ENCODE assay signal across 8 cellular contexts in genomic region chr4:84965558-84966381, GRCh38. TPM values are rescaled to one million over a fixed set of nuclear protein-coding genes. Genes with fewer than 3 reads are reported as not detected.
A peak's percentile ranks its signal among the peaks of the same experiment; 100 is the strongest.
DNase-seq lines count a peak whose midpoint lies in the region; ATAC-seq and TF ChIP-seq lines count a peak whose summit lies in the region.

No MANE protein-coding gene starts in this region.

- H2AFZ ChIP-seq in GM23338 = peak overlapping the region; percentile 72; the same call in 1 of the 2 replicates

- no peaks in the 10 kb centered on the region for H3K9me3 ChIP-seq in iPS-15b (ENCODE audit: control insufficient read depth, insufficient read depth, low read length)

- H3K36me3 ChIP-seq in GM23338 (ENCODE audit: insufficient read depth) (no peaks in the 10 kb centered on the region), iPS-15b (ENCODE audit: control insufficient read depth, insufficient read depth, low read length) (no peaks in the 10 kb centered on the region)

- no peaks in the 10 kb centered on the region for H3K9me2 ChIP-seq in GM23338 (ENCODE audit: insufficient read depth)

- no peaks in the 10 kb centered on the region for H3K27me3 ChIP-seq in GM23338 (ENCODE audit: insufficient read depth)
- no peaks in the 10 kb centered on the region for H3K27me3 ChIP-seq in iPS-15b (ENCODE audit: control insufficient read depth, insufficient read depth, low read length)

- H3K27ac Mint-ChIP-seq in GM23338 = no peak overlapping the region
- H3K27ac Mint-ChIP-seq in MCF 10A (ENCODE audit: low read depth, unreplicated experiment) = peak overlapping the region; percentile 97

- DNase-seq in CD1c-positive myeloid dendritic cell (ENCODE audit: extremely low spot score) (peak; percentile 47), GM23338 (ENCODE audit: low spot score) (peak; percentile 68), NCI-H2227 treated with DMSO at 0.1 percent for 48 hours (lab: John Stamatoyannopoulos, UW) (peak; percentile 3), MCF 10A (ENCODE audit: unreplicated experiment) (peak; percentile 39), retinal pigment epithelial cell (ENCODE audit: low read depth) (no peak)
- no peak for DNase-seq in effector CD8-positive, alpha-beta T cell (lab: John Stamatoyannopoulos, UW)

- CTCF ChIA-PET in MCF 10A (lab: Yijun Ruan, JAX) = interaction anchor here (1.0 to 1.6 kb wide), 4 partner anchors 10 to 387 kb away, joined by 3 to 6 read pairs (median 4); no protein-coding TSS in a partner anchor

- H3K27me3 Mint-ChIP-seq in GM23338 (ENCODE audit: insufficient read depth, low read depth, poor library complexity) (peaks cover 4% of the 10 kb centered on the region), MCF 10A (ENCODE audit: insufficient read depth, unreplicated experiment) (no peaks in the 10 kb centered on the region)

- H3K4me3 Mint-ChIP-seq in GM23338 (peak overlapping the region; percentile 99), MCF 10A (ENCODE audit: unreplicated experiment) (peak overlapping the region; percentile 88)

- peak overlapping the region; percentile 70; the same call in 1 of the 2 replicates for H3K27ac ChIP-seq in GM23338 (ENCODE audit: low read depth)

- H3K4me3 ChIP-seq in GM23338 (peak overlapping the region; percentile 80), iPS-15b (ENCODE audit: low read depth, low read length) (peak overlapping the region; percentile 67), retinal pigment epithelial cell (ENCODE audit: low read length) (peak overlapping the region; percentile 82)

- TF ChIP-seq CTCF in GM23338 (conservative IDR thresholded peaks at IDR 0.05; ENCODE audit: low read depth in 2 of 2) (peak; percentile 16 to 27; a peak in 2 of 4 replicates), MCF 10A (IDR thresholded peaks at IDR 0.05; ENCODE audit: unreplicated experiment) (no peak), retinal pigment epithelial cell (conservative IDR thresholded peaks at IDR 0.05; ENCODE audit: low read depth, low read length) (no peak)

- intact Hi-C loops in MCF 10A (cut with micrococcal nuclease) = loop anchor here (1.0 to 5.0 kb wide), 4 partner anchors 43 to 215 kb away; no protein-coding TSS in a partner anchor

- H3K4me1 Mint-ChIP-seq in GM23338 (peaks cover 35% of the 10 kb centered on the region), MCF 10A (ENCODE audit: insufficient read depth, unreplicated experiment) (peaks cover 4% of the 10 kb centered on the region)

- no TSS peak for BruUV-seq in MCF 10A (replicated peaks; lab: Mats Ljungman, UMichigan)

- peaks cover 49% of the 10 kb centered on the region for H3K79me2 ChIP-seq in GM23338 (replicated peaks; ENCODE audit: insufficient read depth)

- H3K9ac ChIP-seq in iPS-15b (ENCODE audit: low read depth, low read length) = peak overlapping the region; percentile 47

- peaks cover 50% of the 10 kb centered on the region for H3K4me1 ChIP-seq in GM23338 (ENCODE audit: insufficient read depth)
- H3K4me1 ChIP-seq in iPS-15b (ENCODE audit: control insufficient read depth, insufficient read depth, low read length) = peaks cover 4% of the 10 kb centered on the region

- H3F3A ChIP-seq in GM23338 (replicated peaks; ENCODE audit: low read depth) = no peaks in the 10 kb centered on the region; the same call in 1 of the 2 replicates

- H3K36me3 Mint-ChIP-seq in GM23338 (ENCODE audit: low read depth) (peaks cover 6% of the 10 kb centered on the region), MCF 10A (ENCODE audit: insufficient read depth, unreplicated experiment) (peaks cover 23% of the 10 kb centered on the region)

- peaks cover 2% of the 10 kb centered on the region; the same call in 1 of the 3 replicates for H3K9me3 Mint-ChIP-seq in GM23338
- no peaks in the 10 kb centered on the region for H3K9me3 Mint-ChIP-seq in MCF 10A (ENCODE audit: unreplicated experiment)

- peak; percentile 70 for ATAC-seq in GM23338
- no peak for ATAC-seq in HG03159 (IDR thresholded peaks at IDR 0.05; ENCODE audit: unreplicated experiment)

- peak overlapping the region; percentile 87 for H3K4me2 ChIP-seq in GM23338

- POLR2A ChIA-PET in MCF 10A (lab: Yijun Ruan, JAX) = interaction anchor here (0.6 to 4.3 kb wide), 25 partner anchors 7 to 648 kb away, joined by 3 to 40 read pairs (median 5); partner anchors contain the start of gene CDS1

- peaks cover 5% of the 10 kb centered on the region; the same call in 1 of the 2 replicates for H4K20me1 ChIP-seq in GM23338 (replicated peaks; ENCODE audit: insufficient read depth)

TF ChIP-seq in GM23338, 12 proteins besides CTCF, POLR2A, EP300 and RAD21:
- TF ChIP-seq ETS1 (IDR thresholded peaks at IDR 0.05) (no peak), POLR2AphosphoS5 (IDR thresholded peaks at IDR 0.05; ENCODE audit: low read depth) (no peak), ZNF331 (CRISPR knock-in tag; IDR thresholded peaks at IDR 0.05; ENCODE audit: low read depth) (no peak), EZH2phosphoT487 (IDR thresholded peaks at IDR 0.05; ENCODE audit: unreplicated experiment) (no peak)
TF ChIP-seq in GM23338: peak in this region for 0.

RNA-seq across cellular contexts. Expression of gene WDFY3, which starts 0.7 kb away (rescaled TPM):
- total RNA-seq in GM23338 (2014; rRNA removed; shearing (Covaris generic)) = 79.1 and 89.0 TPM in 2 replicates
- polyA plus RNA-seq in GM23338 (2016; fragmentation: Nextera tagmentation; extraction: Ambion mirVana) = 6.3 and 8.0 TPM in 2 replicates
- 73.7 and 90.7 TPM in 2 replicates for total RNA-seq in MCF 10A (2022)

Comparison
In these comparisons a context has a peak if more than half of its experiments do, and no peak if none do; other contexts are left out.
1. DNase-seq: peak in CD1c-positive myeloid dendritic cell (single experiment), GM23338 (single experiment), NCI-H2227 treated with DMSO at 0.1 percent for 48 hours (single experiment) and MCF 10A (single experiment); none in retinal pigment epithelial cell (single experiment) and effector CD8-positive, alpha-beta T cell (single experiment).
2. CTCF ChIP-seq: peak in GM23338 (2 of 2); none in MCF 10A (single experiment) and retinal pigment epithelial cell (single experiment).
3. Peak in every context shown above with its lines, with median percentiles within 50 percentile points of each other: H3K4me3 ChIP-seq.